Comparison of ENCODE assay signal across 1 cellular context in genomic region chr20:59042796-59043621, GRCh38.
TF ChIP-seq lines count a peak whose summit lies in the region.

No MANE protein-coding gene starts in this region.

TF ChIP-seq in K562, 482 proteins besides CTCF, POLR2A, EP300 and RAD21 (continued from another document and continues in another):
- TF ChIP-seq PRDM10 (IDR thresholded peaks at IDR 0.05; ENCODE audit: partially characterized antibody) (no peak), ATF7 (IDR thresholded peaks at IDR 0.05) (peak; percentile 33; the same call in 1 of the 2 replicates), NFIC (IDR thresholded peaks at IDR 0.05) (peak; percentile 87), NR2C2 (CRISPR knock-in tag; IDR thresholded peaks at IDR 0.05) (no peak), NR2C2 (tag; IDR thresholded peaks at IDR 0.05) (peak; percentile 78), POLR2H (tag; IDR thresholded peaks at IDR 0.05; ENCODE audit: low read depth) (no peak), HMG20A (CRISPR knock-in tag; conservative IDR thresholded peaks at IDR 0.05) (no peak), MTA3 (IDR thresholded peaks at IDR 0.05; ENCODE audit: borderline replicate concordance) (0 out of 2 replicates have a peak, but pooled peaks have one; percentile 20), PHF20 (IDR thresholded peaks at IDR 0.05; ENCODE audit: partially characterized antibody) (no peak), ZNF12 (CRISPR knock-in tag; IDR thresholded peaks at IDR 0.05) (no peak), HDGF (IDR thresholded peaks at IDR 0.05) (0 out of 2 replicates have a peak, but pooled peaks have one; percentile 25), ZNF23 (CRISPR knock-in tag; IDR thresholded peaks at IDR 0.05) (no peak), COPS2 (conservative IDR thresholded peaks at IDR 0.05) (no peak), TARDBP (IDR thresholded peaks at IDR 0.05) (0 out of 2 replicates have a peak, but pooled peaks have one; percentile 18), SRSF1 (IDR thresholded peaks at IDR 0.05; ENCODE audit: low read depth, low read length) (no peak), NR4A1 (CRISPR knock-in tag; IDR thresholded peaks at IDR 0.05) (peak; percentile 12; the same call in 1 of the 2 replicates), NR4A1 (tag; IDR thresholded peaks at IDR 0.05) (no peak), VEZF1 (CRISPR knock-in tag; IDR thresholded peaks at IDR 0.05) (peak; percentile 84; the same call in 1 of the 2 replicates), BCL6 (CRISPR knock-in tag; IDR thresholded peaks at IDR 0.05) (no peak), CSDE1 (IDR thresholded peaks at IDR 0.05) (no peak), ARID1B (IDR thresholded peaks at IDR 0.05) (no peak), ZBTB17 (CRISPR knock-in tag; IDR thresholded peaks at IDR 0.05) (0 out of 2 replicates have a peak, but pooled peaks have one; percentile 25), ZEB2 (IDR thresholded peaks at IDR 0.05) (no peak), RNF219 (CRISPR knock-in tag; IDR thresholded peaks at IDR 0.05) (no peak), SIX5 (IDR thresholded peaks at IDR 0.05; ENCODE audit: borderline replicate concordance in 1 of 2, insufficient read depth in 1 of 2, low read depth in 1 of 2, low read length in 2 of 2) (no peak), SMC3 (conservative IDR thresholded peaks at IDR 0.05; ENCODE audit: insufficient read depth, low read depth, low read length) (no peak), HBP1 (CRISPR knock-in tag; IDR thresholded peaks at IDR 0.05) (no peak), BRD4 (IDR thresholded peaks at IDR 0.05) (no peak), ILF3 (IDR thresholded peaks at IDR 0.05; ENCODE audit: borderline replicate concordance) (0 out of 2 replicates have a peak, but pooled peaks have one; percentile 32), CREB1 (IDR thresholded peaks at IDR 0.05) (peak; percentile 56; the same call in 1 of the 2 replicates), CREB1 (CRISPR knock-in tag; IDR thresholded peaks at IDR 0.05) (no peak), ZNF583 (CRISPR knock-in tag; IDR thresholded peaks at IDR 0.05) (peak; percentile 15; the same call in 1 of the 2 replicates), ETV5 (CRISPR knock-in tag; IDR thresholded peaks at IDR 0.05; ENCODE audit: low read depth) (no peak), SAP30 (IDR thresholded peaks at IDR 0.05; ENCODE audit: borderline replicate concordance, insufficient read depth, low read depth, low read length, poor library complexity, severe bottlenecking) (no peak), C11orf30 (IDR thresholded peaks at IDR 0.05; ENCODE audit: low read depth) (no peak), TAF7 (tag; IDR thresholded peaks at IDR 0.05) (no peak), PHF8 (IDR thresholded peaks at IDR 0.05; ENCODE audit: borderline replicate concordance, low read length) (peak; percentile 57; the same call in 1 of the 2 replicates), ZNF174 (CRISPR knock-in tag; IDR thresholded peaks at IDR 0.05) (no peak), RBM15 (IDR thresholded peaks at IDR 0.05; ENCODE audit: insufficient read depth, low read length) (no peak), ZNF699 (CRISPR knock-in tag; IDR thresholded peaks at IDR 0.05; ENCODE audit: insufficient replicate concordance) (no peak), ERF (CRISPR knock-in tag; IDR thresholded peaks at IDR 0.05) (0 out of 2 replicates have a peak, but pooled peaks have one; percentile 19), PML (IDR thresholded peaks at IDR 0.05; ENCODE audit: low read length) (no peak; the same call in 1 of the 2 replicates), EGR1 (conservative IDR thresholded peaks at IDR 0.05) (0 out of 2 replicates have a peak, but pooled peaks have one; percentile 5), MEIS2 (IDR thresholded peaks at IDR 0.05; ENCODE audit: partially characterized antibody) (peak; percentile 97), DEAF1 (CRISPR knock-in tag; IDR thresholded peaks at IDR 0.05) (0 out of 2 replicates have a peak, but pooled peaks have one; percentile 8), ZNF695 (CRISPR knock-in tag; IDR thresholded peaks at IDR 0.05) (no peak), HNRNPUL1 (IDR thresholded peaks at IDR 0.05; ENCODE audit: low read length) (no peak), CXXC5 (CRISPR knock-in tag; IDR thresholded peaks at IDR 0.05) (peak; percentile 94)
- TF ChIP-seq, protein P1, sequence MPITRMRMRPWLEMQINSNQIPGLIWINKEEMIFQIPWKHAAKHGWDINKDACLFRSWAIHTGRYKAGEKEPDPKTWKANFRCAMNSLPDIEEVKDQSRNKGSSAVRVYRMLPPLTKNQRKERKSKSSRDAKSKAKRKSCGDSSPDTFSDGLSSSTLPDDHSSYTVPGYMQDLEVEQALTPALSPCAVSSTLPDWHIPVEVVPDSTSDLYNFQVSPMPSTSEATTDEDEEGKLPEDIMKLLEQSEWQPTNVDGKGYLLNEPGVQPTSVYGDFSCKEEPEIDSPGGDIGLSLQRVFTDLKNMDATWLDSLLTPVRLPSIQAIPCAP (CRISPR knock-in tag; IDR thresholded peaks at IDR 0.05; ENCODE audit: borderline replicate concordance), result no peak
- TF ChIP-seq, protein P2, sequence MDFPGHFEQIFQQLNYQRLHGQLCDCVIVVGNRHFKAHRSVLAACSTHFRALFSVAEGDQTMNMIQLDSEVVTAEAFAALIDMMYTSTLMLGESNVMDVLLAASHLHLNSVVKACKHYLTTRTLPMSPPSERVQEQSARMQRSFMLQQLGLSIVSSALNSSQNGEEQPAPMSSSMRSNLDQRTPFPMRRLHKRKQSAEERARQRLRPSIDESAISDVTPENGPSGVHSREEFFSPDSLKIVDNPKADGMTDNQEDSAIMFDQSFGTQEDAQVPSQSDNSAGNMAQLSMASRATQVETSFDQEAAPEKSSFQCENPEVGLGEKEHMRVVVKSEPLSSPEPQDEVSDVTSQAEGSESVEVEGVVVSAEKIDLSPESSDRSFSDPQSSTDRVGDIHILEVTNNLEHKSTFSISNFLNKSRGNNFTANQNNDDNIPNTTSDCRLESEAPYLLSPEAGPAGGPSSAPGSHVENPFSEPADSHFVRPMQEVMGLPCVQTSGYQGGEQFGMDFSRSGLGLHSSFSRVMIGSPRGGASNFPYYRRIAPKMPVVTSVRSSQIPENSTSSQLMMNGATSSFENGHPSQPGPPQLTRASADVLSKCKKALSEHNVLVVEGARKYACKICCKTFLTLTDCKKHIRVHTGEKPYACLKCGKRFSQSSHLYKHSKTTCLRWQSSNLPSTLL (IDR thresholded peaks at IDR 0.05), result no peak
- TF ChIP-seq, protein P3, sequence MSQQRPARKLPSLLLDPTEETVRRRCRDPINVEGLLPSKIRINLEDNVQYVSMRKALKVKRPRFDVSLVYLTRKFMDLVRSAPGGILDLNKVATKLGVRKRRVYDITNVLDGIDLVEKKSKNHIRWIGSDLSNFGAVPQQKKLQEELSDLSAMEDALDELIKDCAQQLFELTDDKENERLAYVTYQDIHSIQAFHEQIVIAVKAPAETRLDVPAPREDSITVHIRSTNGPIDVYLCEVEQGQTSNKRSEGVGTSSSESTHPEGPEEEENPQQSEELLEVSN (IDR thresholded peaks at IDR 0.05; ENCODE audit: borderline replicate concordance in 1 of 2, extremely low read depth in 1 of 2, insufficient read depth in 1 of 2, insufficient read length in 1 of 2, low read depth in 1 of 2, low read length in 1 of 2, poor library complexity in 1 of 2, severe bottlenecking in 1 of 2), result peak in 1 of 2 experiments; percentile 75
- TF ChIP-seq, protein P4, sequence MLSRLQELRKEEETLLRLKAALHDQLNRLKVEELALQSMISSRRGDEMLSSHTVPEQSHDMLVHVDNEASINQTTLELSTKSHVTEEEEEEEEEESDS (CRISPR knock-in tag; IDR thresholded peaks at IDR 0.05), result no peak
- TF ChIP-seq, protein P5, sequence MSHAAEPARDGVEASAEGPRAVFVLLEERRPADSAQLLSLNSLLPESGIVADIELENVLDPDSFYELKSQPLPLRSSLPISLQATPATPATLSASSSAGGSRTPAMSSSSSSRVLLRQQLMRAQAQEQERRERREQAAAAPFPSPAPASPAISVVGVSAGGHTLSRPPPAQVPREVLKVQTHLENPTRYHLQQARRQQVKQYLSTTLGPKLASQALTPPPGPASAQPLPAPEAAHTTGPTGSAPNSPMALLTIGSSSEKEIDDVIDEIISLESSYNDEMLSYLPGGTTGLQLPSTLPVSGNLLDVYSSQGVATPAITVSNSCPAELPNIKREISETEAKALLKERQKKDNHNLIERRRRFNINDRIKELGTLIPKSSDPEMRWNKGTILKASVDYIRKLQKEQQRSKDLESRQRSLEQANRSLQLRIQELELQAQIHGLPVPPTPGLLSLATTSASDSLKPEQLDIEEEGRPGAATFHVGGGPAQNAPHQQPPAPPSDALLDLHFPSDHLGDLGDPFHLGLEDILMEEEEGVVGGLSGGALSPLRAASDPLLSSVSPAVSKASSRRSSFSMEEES (CRISPR knock-in tag; IDR thresholded peaks at IDR 0.05), result no peak
